In genomic region chr12:49954863-49955830, GRCh38 we compare ENCODE assay signal across 24 cellular contexts. TPM values are rescaled to one million over a fixed set of nuclear protein-coding genes. Genes with fewer than 3 reads are reported as not detected.
DNase-seq lines count a peak whose midpoint lies in the region; ATAC-seq, FAIRE-seq and TF ChIP-seq lines count a peak whose summit lies in the region.
"Had no signal": no experiment of that assay in that cellular context is flagged by ENCODE, and none has a peak within 500 bp of the region (broad histone marks: within the 10 kb centered on the region; RNA-seq: fewer than 3 reads in every experiment).

No MANE protein-coding gene starts in this region.

- H3K9me2 ChIP-seq in Karpas-422 (replicated peaks; ENCODE audit: insufficient read depth, low read length): no peaks in the 10 kb centered on the region

- H3K4me1 ChIP-seq in Karpas-422 (ENCODE audit: low read length): peaks cover 100% of the 10 kb centered on the region
- H3K4me1 ChIP-seq in endodermal cell (ENCODE audit: control insufficient read depth, insufficient read depth, low read length): peaks cover 5% of the 10 kb centered on the region
- H3K4me1 ChIP-seq in small intestine (ENCODE audit: control insufficient read depth in 2 of 2, insufficient read depth in 1 of 2, low read depth in 1 of 2, low read length in 1 of 2): no peaks in the 10 kb centered on the region
- H3K4me1 ChIP-seq: uterus had no signal

- DNase-seq in NCI-H510A treated with DMSO at 0.1 percent for 48 hours (lab: John Stamatoyannopoulos, UW): peak; percentile 10
- DNase-seq in NCI-H510A (lab: John Stamatoyannopoulos, UW): no peak
- DNase-seq in Karpas-422: peak; percentile 57
- DNase-seq in endodermal cell: peak; percentile 81
- DNase-seq in posterior vena cava (ENCODE audit: low spot score): peak; percentile 82
- DNase-seq in small intestine: no peak
- DNase-seq in GM19240 (ENCODE audit: insufficient read length, low spot score): no peak
- DNase-seq: activated CD4-positive, alpha-beta T cell treated with anti-CD3 and anti-CD28 coated beads for 4 hours; activated effector memory CD4-positive, alpha-beta T cell treated with Interleukin-2 at 50 U/mL for 16 hours; activated naive CD8-positive, alpha-beta T cell treated with anti-CD3 and anti-CD28 coated beads, Interleukin-2, amount 50 U/mL, for 24 hours; brain microvascular endothelial cell; C1 segment of cervical spinal cord; GF-D8; head of caudate nucleus; NCI-H1092 treated with DMSO at 0.1 percent for 48 hours; NCI-H2081 treated with DMSO at 0.1 percent for 48 hours; nucleus accumbens; retina; stimulated activated CD4-positive, alpha-beta T cell treated with anti-CD3 and anti-CD28 coated beads, Interleukin-4, amount 100 ng/mL, for 4 hours; T-cell; uterus had no signal

- H3K9me3 ChIP-seq in Karpas-422 (ENCODE audit: low read length) (no peaks in the 10 kb centered on the region), endodermal cell (ENCODE audit: control insufficient read depth, low read length) (no peaks in the 10 kb centered on the region), small intestine (ENCODE audit: control insufficient read depth, low read depth) (no peaks in the 10 kb centered on the region)
- H3K9me3 ChIP-seq: uterus had no signal

- H3K4me2 ChIP-seq in Karpas-422 (ENCODE audit: low read depth, low read length, poor library complexity, severe bottlenecking): peak overlapping the region; percentile 65

- no peaks in the 10 kb centered on the region for H3K9me3 Mint-ChIP-seq in endodermal cell
- H3K9me3 Mint-ChIP-seq: activated naive CD8-positive, alpha-beta T cell treated with anti-CD3 and anti-CD28 coated beads, Interleukin-2, amount 50 U/mL, for 24 hours; T-cell had no signal

- H3K36me3 ChIP-seq in Karpas-422 (ENCODE audit: insufficient read depth, low read length): no peaks in the 10 kb centered on the region; the same call in 1 of the 2 replicates
- no peaks in the 10 kb centered on the region for H3K36me3 ChIP-seq in endodermal cell (ENCODE audit: control insufficient read depth, insufficient read depth, low read length)
- no peaks in the 10 kb centered on the region for H3K36me3 ChIP-seq in small intestine (ENCODE audit: control insufficient read depth in 2 of 2, insufficient read depth in 2 of 2, low read length in 2 of 2)
- H3K36me3 ChIP-seq: brain microvascular endothelial cell, uterus had no signal

- H3K27me3 ChIP-seq in Karpas-422 (ENCODE audit: low read length) (no peaks in the 10 kb centered on the region), endodermal cell (ENCODE audit: control insufficient read depth, insufficient read depth, low read length, poor library complexity, severe bottlenecking) (peaks cover 64% of the 10 kb centered on the region), small intestine (ENCODE audit: control insufficient read depth in 2 of 2, insufficient read depth in 2 of 2, low read length in 2 of 2) (peaks cover 0 to 35% of the 10 kb centered on the region in 2 donors)

- 83 to 88% methylated on average over 33 to 53 of the region's 53 CpGs for WGBS in endodermal cell (ENCODE audit: insufficient coverage in 1 of 2, insufficient read length in 1 of 2), 2 experiments
- 35 to 55% (median 51%) methylated on average over 49 to 53 of the region's 53 CpGs for WGBS in small intestine, 3 donors

- no peak for FAIRE-seq in small intestine (lab: Jason Lieb, UNC)
- FAIRE-seq: A204.1 had no signal

- no peaks in the 10 kb centered on the region for H4K20me1 ChIP-seq in Karpas-422 (ENCODE audit: insufficient read depth, low read depth, low read length)

- H3K79me2 ChIP-seq in Karpas-422 (ENCODE audit: low read length): no peaks in the 10 kb centered on the region

- ATAC-seq in HG02938 (IDR thresholded peaks at IDR 0.05; ENCODE audit: unreplicated experiment): no peak
- ATAC-seq: activated naive CD8-positive, alpha-beta T cell treated with anti-CD3 and anti-CD28 coated beads, Interleukin-2, amount 50 U/mL, for 24 hours had no signal

- H3K4me3 ChIP-seq in Karpas-422 (ENCODE audit: low read length): no peak overlapping the region
- no peak overlapping the region for H3K4me3 ChIP-seq in endodermal cell (ENCODE audit: low read length)
- H3K4me3 ChIP-seq in small intestine (ENCODE audit: low read depth in 1 of 2, low read length in 2 of 2): no peak overlapping the region
- H3K4me3 ChIP-seq: uterus had no signal

- no peak for TF ChIP-seq CTCF in endodermal cell (conservative IDR thresholded peaks at IDR 0.05)

- H2AFZ ChIP-seq in Karpas-422 (ENCODE audit: low read length): no peak overlapping the region

- H3K27ac ChIP-seq in Karpas-422 (ENCODE audit: low read length) (peak overlapping the region; percentile 99), endodermal cell (ENCODE audit: low read depth, low read length) (no peak overlapping the region), small intestine (ENCODE audit: low read depth in 1 of 2, low read length in 1 of 2) (no peak overlapping the region)
- H3K27ac ChIP-seq: brain microvascular endothelial cell, uterus had no signal

- H3K27ac Mint-ChIP-seq in endodermal cell: no peak overlapping the region
- H3K27ac Mint-ChIP-seq: activated naive CD8-positive, alpha-beta T cell treated with anti-CD3 and anti-CD28 coated beads, Interleukin-2, amount 50 U/mL, for 24 hours; T-cell had no signal

- H3K4me1 Mint-ChIP-seq in endodermal cell: peaks cover 17% of the 10 kb centered on the region
- H3K4me1 Mint-ChIP-seq: activated naive CD8-positive, alpha-beta T cell treated with anti-CD3 and anti-CD28 coated beads, Interleukin-2, amount 50 U/mL, for 24 hours had no signal

- H3K4me3 Mint-ChIP-seq in endodermal cell: no peak overlapping the region
- H3K4me3 Mint-ChIP-seq: activated naive CD8-positive, alpha-beta T cell treated with anti-CD3 and anti-CD28 coated beads, Interleukin-2, amount 50 U/mL, for 24 hours; T-cell had no signal

- no peaks in the 10 kb centered on the region for H3K36me3 Mint-ChIP-seq in endodermal cell (ENCODE audit: low read depth)
- H3K36me3 Mint-ChIP-seq: T-cell had no signal

- peaks cover 91% of the 10 kb centered on the region for H3K27me3 Mint-ChIP-seq in endodermal cell (ENCODE audit: insufficient read depth)

- intact Hi-C loops in posterior vena cava (cut with DNase I): no loop called here

- H3K9ac ChIP-seq in Karpas-422 (ENCODE audit: low read length) (peak overlapping the region; percentile 70), endodermal cell (ENCODE audit: extremely low read depth, low read length, poor library complexity, severe bottlenecking) (no peak overlapping the region)

RNA-seq across cellular contexts. Expression of gene AQP2, which starts 4.6 kb away (rescaled TPM):
- total RNA-seq in Karpas-422 (2014; rRNA removed; shearing (Covaris generic); ENCODE audit: low replicate concordance): 0.07 and 0.63 TPM in 2 replicates
- total RNA-seq in endodermal cell (not detected), posterior vena cava (under 1 TPM; 0.33 to 0.42 TPM)
- not detected for polyA plus RNA-seq in endodermal cell (2013, experiment 1 of 2)
- not detected for polyA plus RNA-seq in endodermal cell (2013, experiment 2 of 2)
- polyA plus RNA-seq in small intestine: not detected
- total RNA-seq: liver, T-cell, uterus had no signal
- polyA plus RNA-seq: liver had no signal

RNA-seq across cellular contexts. Expression of gene AQP5, which starts 6.5 kb away (rescaled TPM):
- total RNA-seq in Karpas-422 (2014; rRNA removed; shearing (Covaris generic); ENCODE audit: low replicate concordance): 0.97 and 4.5 TPM in 2 replicates
- total RNA-seq in endodermal cell (under 1 TPM; 0.62 to 0.77 TPM), posterior vena cava (not detected)
- 0.36 TPM for polyA plus RNA-seq in endodermal cell (2013, experiment 1 of 2)
- 0.25 TPM for polyA plus RNA-seq in endodermal cell (2013, experiment 2 of 2)
- polyA plus RNA-seq in small intestine: under 1 TPM in 1 of 3 donors, not detected in 2; 0.12 TPM
- total RNA-seq: liver, T-cell had no signal
- polyA plus RNA-seq: liver had no signal

RNA-seq across cellular contexts. Expression of gene AQP6, which starts 17.6 kb away (rescaled TPM):
- 0.04 and 0.79 TPM in 2 replicates for total RNA-seq in Karpas-422 (2014; rRNA removed; shearing (Covaris generic); ENCODE audit: low replicate concordance)
- total RNA-seq in endodermal cell (under 1 TPM in 1 of 2 donors, not detected in 1; 0.20 TPM), posterior vena cava (under 1 TPM in 1 of 2 donors, not detected in 1; 0.05 TPM)
- 0.28 TPM for polyA plus RNA-seq in endodermal cell (2013, experiment 1 of 2)
- polyA plus RNA-seq in endodermal cell (2013, experiment 2 of 2): 0.04 TPM
- polyA plus RNA-seq in small intestine: under 1 TPM in 1 of 3 donors, not detected in 2; 0.09 TPM
- total RNA-seq: liver, T-cell had no signal

RNA-seq across cellular contexts. Expression of gene FAIM2, which starts 51.4 kb away (rescaled TPM):
- total RNA-seq in Karpas-422 (2014; rRNA removed; shearing (Covaris generic); ENCODE audit: low replicate concordance): 27.4 and 49.8 TPM in 2 replicates
- total RNA-seq in endodermal cell (not detected), posterior vena cava (1 to 10 TPM; 1.8 to 2.5 TPM)
- 4.4 TPM for polyA plus RNA-seq in endodermal cell (2013, experiment 1 of 2)
- polyA plus RNA-seq in endodermal cell (2013, experiment 2 of 2): 3.2 TPM
- 10 to 100 TPM in 1 of 3 donors, not detected in 2; 13.5 TPM for polyA plus RNA-seq in small intestine

Comparison
In these comparisons a context has a peak if more than half of its experiments do, and no peak if none do; other contexts are left out.
1. DNase-seq: peak in NCI-H510A treated with DMSO at 0.1 percent for 48 hours (single experiment), Karpas-422 (single experiment), endodermal cell (single experiment) and posterior vena cava (single experiment); none in NCI-H510A (single experiment), small intestine (single experiment) and GM19240 (single experiment).